Comparison of ENCODE assay signal across 11 cellular contexts in the genomic region with DNA sequence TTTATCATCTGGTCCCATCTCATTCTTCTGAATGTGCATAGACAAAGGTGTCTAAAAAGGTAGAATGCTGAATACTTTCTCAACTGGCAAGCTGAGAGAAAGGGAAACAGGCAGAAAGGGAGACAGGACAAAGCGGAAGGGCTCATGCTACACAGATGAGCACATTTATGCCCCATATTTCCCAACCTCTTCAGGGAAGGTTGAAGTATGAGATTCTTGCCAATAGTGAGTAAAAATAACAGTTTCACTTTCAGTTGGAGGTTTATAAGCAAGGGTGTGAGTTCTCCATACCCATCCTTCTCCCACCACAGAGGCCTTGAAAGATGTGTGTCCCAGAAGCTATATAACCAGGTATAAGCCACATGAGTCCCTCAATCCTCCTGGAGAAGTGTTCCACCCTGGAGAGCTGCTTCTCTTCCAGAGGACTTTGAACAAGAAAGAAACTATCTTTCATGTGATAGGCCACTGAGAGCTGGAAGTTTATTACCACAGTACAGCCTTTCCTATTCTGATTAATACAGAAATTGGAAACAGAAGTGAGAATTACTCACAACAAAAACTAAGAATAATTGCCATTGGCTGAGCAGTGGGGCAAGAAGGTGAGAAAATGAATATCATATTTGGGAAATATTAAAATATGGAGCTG.
DNase-seq lines count a peak whose midpoint lies in the region; ATAC-seq, FAIRE-seq and TF ChIP-seq lines count a peak whose summit lies in the region.
"Had no signal": no experiment of that assay in that cellular context is flagged by ENCODE, and none has a peak within 500 bp of the region (broad histone marks: within the 10 kb centered on the region; RNA-seq: fewer than 3 reads in every experiment).

No MANE protein-coding gene starts in this region.

- no peak for TF ChIP-seq CTCF in heart left ventricle (IDR thresholded peaks at IDR 0.05)
- no peak for TF ChIP-seq CTCF in HL-60 (IDR thresholded peaks at IDR 0.05; ENCODE audit: insufficient read depth, low read length)
- TF ChIP-seq CTCF in kidney (IDR thresholded peaks at IDR 0.05; ENCODE audit: borderline replicate concordance, extremely low read depth, insufficient read depth) = no peak

- no peak overlapping the region for H3K4me3 ChIP-seq in heart left ventricle
- no peak overlapping the region for H3K4me3 ChIP-seq in HL-60 (replicated peaks; ENCODE audit: insufficient read depth, low read length)
- peak overlapping the region; percentile 2 to 40 for H3K4me3 ChIP-seq in stomach smooth muscle (ENCODE audit: low read length in 2 of 2)
- H3K4me3 ChIP-seq in kidney (ENCODE audit: low read length in 2 of 2) = peak overlapping the region in 1 of 2 donors; percentile 28
- H3K4me3 ChIP-seq: lower lobe of right lung had no signal

- TF ChIP-seq POLR2A in heart left ventricle (IDR thresholded peaks at IDR 0.05) = no peak

- ATAC-seq in left cardiac atrium (peak; percentile 55 to 59), heart left ventricle (no peak), HG03457 (IDR thresholded peaks at IDR 0.05; ENCODE audit: unreplicated experiment) (no peak)
- ATAC-seq in central memory CD8-positive, alpha-beta T cell (replicated peaks; ENCODE audit: extremely low read depth, poor library complexity, severe bottlenecking) = no peak

- H3K27me3 ChIP-seq in heart left ventricle (no peaks in the 10 kb centered on the region), HL-60 (ENCODE audit: insufficient read depth, poor library complexity, severe bottlenecking) (no peaks in the 10 kb centered on the region), stomach smooth muscle (ENCODE audit: control insufficient read depth in 1 of 2, insufficient read depth in 2 of 2, low read length in 2 of 2) (no peaks in the 10 kb centered on the region)

- H3K4me1 ChIP-seq in heart left ventricle (peaks cover 0 to 18% (median 0%) of the 10 kb centered on the region in 12 donors), stomach smooth muscle (ENCODE audit: control insufficient read depth, insufficient read depth, low read length) (peaks cover 4% of the 10 kb centered on the region), kidney (ENCODE audit: control insufficient read depth in 1 of 2, insufficient read depth in 1 of 2, low read depth in 1 of 2, low read length in 2 of 2) (no peaks in the 10 kb centered on the region)
- H3K4me1 ChIP-seq: lower lobe of right lung had no signal

- H3K27me3 Mint-ChIP-seq in central memory CD8-positive, alpha-beta T cell = no peaks in the 10 kb centered on the region

- H3K36me3 ChIP-seq in heart left ventricle = no peaks in the 10 kb centered on the region
- no peaks in the 10 kb centered on the region for H3K36me3 ChIP-seq in stomach smooth muscle (ENCODE audit: control insufficient read depth in 2 of 2, insufficient read depth in 2 of 2, low read length in 2 of 2)
- no peaks in the 10 kb centered on the region for H3K36me3 ChIP-seq in kidney (ENCODE audit: control insufficient read depth in 1 of 2, insufficient read depth in 2 of 2, low read length in 2 of 2)
- H3K36me3 ChIP-seq: lower lobe of right lung had no signal

- intact Hi-C loops in left cardiac atrium (cut with DNase I) = no loop called here
- intact Hi-C loops in heart left ventricle (cut with DNase I) = loop anchor here in 1 of 10 donors (10.0 kb wide), 1 partner anchor 224 kb away; no protein-coding TSS in a partner anchor
- intact Hi-C loops in kidney (cut with DNase I) = no loop called here

- no peak for DNase-seq in left cardiac atrium
- no peak for DNase-seq in heart left ventricle
- peak; percentile 42 to 80 for DNase-seq in HL-60 (ENCODE audit: low read depth in 1 of 2, low spot score in 1 of 2)
- DNase-seq in central memory CD8-positive, alpha-beta T cell (ENCODE audit: low spot score in 2 of 2) = no peak
- DNase-seq in kidney = no peak
- no peak for DNase-seq in NCI-H1694 (lab: John Stamatoyannopoulos, UW)
- DNase-seq: COR-L47, lower lobe of right lung, substantia nigra had no signal

- 82 to 98% (median 93%) methylated on average over 1 of the region's 1 CpG for WGBS in heart left ventricle, 4 donors

- peak overlapping the region; percentile 60 for H3K27ac Mint-ChIP-seq in central memory CD8-positive, alpha-beta T cell (ENCODE audit: low read depth)

- H3K27ac ChIP-seq in heart left ventricle (peak overlapping the region in 2 of 12 donors; percentile 7 to 37), HL-60 (replicated peaks) (no peak overlapping the region), stomach smooth muscle (ENCODE audit: low read length) (no peak overlapping the region), kidney (ENCODE audit: low read depth in 2 of 2, low read length in 2 of 2) (no peak overlapping the region)
- H3K27ac ChIP-seq: lower lobe of right lung had no signal

- no peaks in the 10 kb centered on the region for H3K36me3 Mint-ChIP-seq in central memory CD8-positive, alpha-beta T cell (ENCODE audit: insufficient read depth)

- H3K9me3 ChIP-seq in heart left ventricle (peaks cover 0 to 18% (median 1%) of the 10 kb centered on the region in 12 donors), stomach smooth muscle (ENCODE audit: control insufficient read depth in 2 of 2, low read length in 2 of 2) (peaks cover 0 to 3% of the 10 kb centered on the region in 2 donors), kidney (ENCODE audit: control insufficient read depth in 1 of 2, low read length in 2 of 2) (no peaks in the 10 kb centered on the region)

- FAIRE-seq in kidney (lab: Jason Lieb, UNC) = no peak

- peaks cover 22% of the 10 kb centered on the region for H3K9me3 Mint-ChIP-seq in central memory CD8-positive, alpha-beta T cell

- no peak overlapping the region for H3K9ac ChIP-seq in stomach smooth muscle (ENCODE audit: low read length in 2 of 2)
- no peak overlapping the region for H3K9ac ChIP-seq in kidney (ENCODE audit: low read length in 2 of 2)

- H3K4me1 Mint-ChIP-seq in central memory CD8-positive, alpha-beta T cell = peaks cover 12% of the 10 kb centered on the region

- peak overlapping the region; percentile 46 for H3K4me3 Mint-ChIP-seq in central memory CD8-positive, alpha-beta T cell

Comparison
In these comparisons a context has a peak if more than half of its experiments do, and no peak if none do; other contexts are left out.
1. ATAC-seq: peak in left cardiac atrium (2 of 2); none in heart left ventricle (0 of 4), central memory CD8-positive, alpha-beta T cell (single experiment) and HG03457 (single experiment).
2. DNase-seq: peak in HL-60 (2 of 2); none in left cardiac atrium (single experiment), heart left ventricle (0 of 5), central memory CD8-positive, alpha-beta T cell (0 of 2), kidney (single experiment) and NCI-H1694 (single experiment).
3. H3K4me3 ChIP-seq: peak in stomach smooth muscle (2 of 2); none in heart left ventricle (0 of 12) and HL-60 (single experiment).